In genomic region chr10:117661316-117661715, GRCh38 we compare ENCODE assay signal across 9 cellular contexts.
"Had no signal": no experiment of that assay in that cellular context is flagged by ENCODE, and none has a peak within 500 bp of the region (broad histone marks: within the 10 kb centered on the region; RNA-seq: fewer than 3 reads in every experiment).

No MANE protein-coding gene starts in this region.

- H2AFZ ChIP-seq: GM23248, GM23338 had no signal

- H3K4me3 ChIP-seq: GM23248, GM23338, HAP-1 had no signal

- H3K36me3 ChIP-seq: HAP-1 had no signal

- H3K4me1 Mint-ChIP-seq: GM23338, H9 had no signal

- H3K4me3 Mint-ChIP-seq: GM23338, H9, HFFc6 had no signal

- ATAC-seq: GM23338, HCT116 had no signal

- H3K9me3 Mint-ChIP-seq: GM23338, H9 had no signal

- H3K4me1 ChIP-seq: HAP-1 had no signal

- DNase-seq: GM23248, GOT3, H7, H9, HCEC 1CT, HFFc6 had no signal

- H3K9me3 ChIP-seq: HAP-1 had no signal

- H3K27ac Mint-ChIP-seq: GM23338, H9, HFFc6 had no signal

- H3K4me2 ChIP-seq: GM23338 had no signal
